21 cellular contexts compared by ENCODE assay signal in genomic region chr7:28266377-28266776, GRCh38.
"Had no signal": no experiment of that assay in that cellular context is flagged by ENCODE, and none has a peak within 500 bp of the region (broad histone marks: within the 10 kb centered on the region; RNA-seq: fewer than 3 reads in every experiment).

No MANE protein-coding gene starts in this region.

- H3K27ac ChIP-seq: body of pancreas, dorsolateral prefrontal cortex, epithelial cell of prostate, left ventricle myocardium inferior, spleen had no signal

- ATAC-seq: activated CD8-positive, alpha-beta T cell treated with anti-CD3 and anti-CD28 coated beads for 36 hours; body of pancreas; stimulated activated naive B cell treated with anti-CD40 and anti-IgM and Interleukin-4, amounts not matched to agents 10 μg/mL and 1 μg/mL and 100 μg/mL, for 72 hours had no signal

- FAIRE-seq: colon, frontal cortex, kidney had no signal

- H3K27me3 ChIP-seq: dorsolateral prefrontal cortex, spleen had no signal

- H3K4me1 ChIP-seq: body of pancreas, left ventricle myocardium inferior had no signal

- H3K9me3 ChIP-seq: body of pancreas, left ventricle myocardium inferior, spleen had no signal

- DNase-seq: activated CD4-positive, alpha-beta T cell treated with anti-CD3 and anti-CD28 coated beads, Interleukin-2, amount 10 ng/mL, durations not matched to agents 24 days and 14 days; activated CD4-positive, CD25-positive, alpha-beta regulatory T cell; activated CD8-positive, alpha-beta T cell treated with anti-CD3 and anti-CD28 coated beads for 36 hours; activated naive CD4-positive, alpha-beta T cell treated with Interleukin-2 at 50 U/mL for 16 hours; activated naive CD8-positive, alpha-beta T cell treated with anti-CD3 and anti-CD28 coated beads, Interleukin-2, amount 10 ng/mL, durations not matched to agents 7 days and 5 days; activated T-cell treated with anti-CD3 and anti-CD28 coated beads, Interleukin-2, amount 50 U/mL, for 1 hour; body of pancreas; hypothalamus; kidney; left ventricle myocardium inferior; mammary epithelial cell; midbrain; nucleus accumbens; retina; spleen; stimulated activated CD4-positive, alpha-beta T cell treated with anti-CD3 and anti-CD28 coated beads, Interleukin-4, amount 100 ng/mL, for 4 hours; stimulated activated naive B cell treated with anti-CD40 and anti-IgM and Interleukin-4, amounts not matched to agents 10 μg/mL and 1 μg/mL and 100 μg/mL, for 72 hours had no signal

- H3K36me3 ChIP-seq: left ventricle myocardium inferior, spleen had no signal

- H3K4me3 ChIP-seq: body of pancreas, dorsolateral prefrontal cortex, left ventricle myocardium inferior, spleen had no signal
